8 cellular contexts compared by ENCODE assay signal in genomic region chr1:149792502-149792901, GRCh38. TPM values are rescaled to one million over a fixed set of nuclear protein-coding genes. Genes with fewer than 3 reads are reported as not detected.
DNase-seq lines count a peak whose midpoint lies in the region; ATAC-seq, FAIRE-seq and TF ChIP-seq lines count a peak whose summit lies in the region.
"Not testable (repeated sequence)": the region's sequence is repeated elsewhere in the genome, so short reads cannot be mapped to it uniquely, and the experiment has no call there.

No MANE protein-coding gene starts in this region.

- TF ChIP-seq CTCF in H1 (IDR thresholded peaks at IDR 0.05; ENCODE audit: control extremely low read depth in 1 of 3, insufficient read depth in 1 of 3, low read depth in 1 of 3, low read length in 3 of 3) (peak in 2 of 3 experiments; percentile 19 to 31; a peak in 2 of 4 replicates), lower lobe of right lung (IDR thresholded peaks at IDR 0.05) (peak; percentile 61)

- H3K23ac ChIP-seq in H1 (ENCODE audit: insufficient read length), result not testable (repeated sequence)

- not testable (repeated sequence) for H3K4ac ChIP-seq in H1 (replicated peaks; ENCODE audit: insufficient read length, low read depth, low read length)

- TF ChIP-seq RAD21 in H1 (IDR thresholded peaks at IDR 0.05 in 1 of 2, conservative IDR thresholded peaks at IDR 0.05 in 1 of 2; ENCODE audit: low read depth in 2 of 2, low read length in 2 of 2), result peak; percentile 1 to 41; a peak in 3 of 4 replicates

- not testable (repeated sequence) for H2BK20ac ChIP-seq in H1 (ENCODE audit: low read length)

- not testable (repeated sequence) for FAIRE-seq in H1 (lab: Jason Lieb, UNC)

- H2BK5ac ChIP-seq in H1 (ENCODE audit: low read depth, low read length), result not testable (repeated sequence)

- H3K27me3 ChIP-seq in BLaER1 treated with 17β-estradiol and CSF1 and Interleukin-3, amounts not matched to agents 10 nM and 100 nM; NT2/D1 (ENCODE audit: insufficient read depth, insufficient read length); H1 (replicated peaks in 1 of 4; ENCODE audit: control insufficient read depth in 3 of 4, extremely low read depth in 1 of 4, insufficient read depth in 3 of 4, low read length in 3 of 4); lower lobe of right lung (ENCODE audit: low read depth): not testable (repeated sequence)

- peak overlapping the region; percentile 44 to 69 (median 62) for H3K4me3 ChIP-seq in BLaER1 treated with 17β-estradiol and CSF1 and Interleukin-3, amounts not matched to agents 10 nM and 100 nM
- H3K4me3 ChIP-seq in NT2/D1 (ENCODE audit: insufficient read length, low read depth) (peak overlapping the region; percentile 30), H1 (ENCODE audit: extremely low read depth in 1 of 4, insufficient read depth in 2 of 4, low read depth in 3 of 4, low read length in 4 of 4) (peak overlapping the region; percentile 40 to 59 (median 44); a peak in 6 of 8 replicates), lower lobe of right lung (peak overlapping the region; percentile 62)

- not testable (repeated sequence) for H2AFZ ChIP-seq in H1 (ENCODE audit: low read length)

- CTCF ChIA-PET in H1 (lab: Charles Lee; ENCODE audit: partially characterized antibody), result not testable (repeated sequence)

- H4K20me1 ChIP-seq in BLaER1 treated with 17β-estradiol and CSF1 and Interleukin-3, amounts not matched to agents 10 nM and 100 nM; H1 (replicated peaks in 1 of 2; ENCODE audit: control insufficient read depth in 1 of 2, insufficient read depth in 2 of 2, low read length in 2 of 2): not testable (repeated sequence)

- H3K14ac ChIP-seq in H1 (ENCODE audit: insufficient read length), result not testable (repeated sequence)

- not testable (repeated sequence) for H3K79me2 ChIP-seq in H1 (ENCODE audit: control insufficient read depth in 1 of 2, insufficient read depth in 2 of 2, low read length in 2 of 2)

- TF ChIP-seq POLR2A in H1 (IDR thresholded peaks at IDR 0.05; ENCODE audit: control extremely low read depth in 1 of 2, low read depth in 2 of 2, low read length in 2 of 2), result not testable (repeated sequence)

- not testable (repeated sequence) for H3K56ac ChIP-seq in H1 (replicated peaks; ENCODE audit: insufficient read length, low read depth, low read length)

- not testable (repeated sequence) for DNase-seq in NT2/D1 (ENCODE audit: low read depth, low spot score)
- DNase-seq in activated T-cell treated with anti-CD3 and anti-CD28 coated beads for 48 hours (ENCODE audit: low read depth) (peak; percentile 60), H1 (ENCODE audit: low read depth in 1 of 2, low spot score in 2 of 2) (peak in 1 of 2 experiments; percentile 72), lower lobe of right lung (peak; percentile 65)
- DNase-seq in stimulated activated CD4-positive, alpha-beta T cell treated with anti-CD3 and anti-CD28 coated beads, Interleukin-2, amount 100 ng/mL, for 24 hours, result peak; percentile 60 to 63

- not testable (repeated sequence) for H2BK15ac ChIP-seq in H1 (ENCODE audit: low read length)

- peak overlapping the region; percentile 28 to 65 (median 45); a peak in 16 of 22 replicates for H3K4me2 ChIP-seq in BLaER1 treated with 17β-estradiol and CSF1 and Interleukin-3, amounts not matched to agents 10 nM and 100 nM
- H3K4me2 ChIP-seq in H1 (ENCODE audit: insufficient read depth in 1 of 2, low read depth in 2 of 2, low read length in 2 of 2), result not testable (repeated sequence)

- POLR2A ChIA-PET in H1 (lab: Charles Lee; ENCODE audit: partially characterized antibody), result not testable (repeated sequence)

- H2BK12ac ChIP-seq in H1 (ENCODE audit: low read depth, low read length), result not testable (repeated sequence)

- H4K91ac ChIP-seq in H1 (replicated peaks; ENCODE audit: insufficient read length, low read length), result not testable (repeated sequence)

- H3K4me1 ChIP-seq in BLaER1 treated with 17β-estradiol and CSF1 and Interleukin-3, amounts not matched to agents 10 nM and 100 nM, result peaks cover 0 to 31% (median 19%) of the 10 kb centered on the region in 10 experiments; a peak in 15 of 20 replicates
- not testable (repeated sequence) for H3K4me1 ChIP-seq in NT2/D1 (ENCODE audit: insufficient read depth, insufficient read length); H1 (replicated peaks in 1 of 4; ENCODE audit: control insufficient read depth in 3 of 4, insufficient read depth in 4 of 4, low read length in 3 of 4); lower lobe of right lung

- 2% methylated on average over 23 of the region's 36 CpGs; no CpG with 5 or more reads in 1 of the 2 experiments for WGBS in H1 (ENCODE audit: extremely low coverage in 1 of 2, insufficient coverage in 1 of 2, insufficient read length in 1 of 2, insufficient replicate concordance in 2 of 2, low coverage in 1 of 2, low lambda C conversion rate in 2 of 2, missing lambda C conversion rate in 1 of 2), 2 experiments

- H3K79me1 ChIP-seq in H1 (ENCODE audit: low read depth, low read length), result not testable (repeated sequence)

- ATAC-seq in GM19438 (IDR thresholded peaks at IDR 0.05; ENCODE audit: low read depth, unreplicated experiment), result peak; percentile 66
- peak; percentile 81 for ATAC-seq in HG03432 (IDR thresholded peaks at IDR 0.05; ENCODE audit: unreplicated experiment)
- peak; percentile 93 to 94 for ATAC-seq in lower lobe of right lung

- H3K9me3 ChIP-seq in BLaER1 treated with 17β-estradiol and CSF1 and Interleukin-3, amounts not matched to agents 10 nM and 100 nM (replicated peaks in 1 of 11); NT2/D1 (ENCODE audit: insufficient read depth, low read length); H1 (ENCODE audit: insufficient read depth in 2 of 2, low read depth in 1 of 2, low read length in 1 of 2); lower lobe of right lung: not testable (repeated sequence)

- intact Hi-C loops in lower lobe of right lung (cut with DNase I), result not testable (repeated sequence)

- H3K9ac ChIP-seq in BLaER1 treated with 17β-estradiol and CSF1 and Interleukin-3, amounts not matched to agents 10 nM and 100 nM, result peak overlapping the region; percentile 61 to 79 (median 77)
- H3K9ac ChIP-seq in NT2/D1 (ENCODE audit: insufficient read length, low read depth), result peak overlapping the region; percentile 70
- H3K9ac ChIP-seq in H1 (replicated peaks in 1 of 4; ENCODE audit: extremely low read depth in 1 of 4, low read depth in 3 of 4, low read length in 3 of 4), result not testable (repeated sequence)

- H2BK120ac ChIP-seq in H1 (replicated peaks; ENCODE audit: low read depth, low read length), result not testable (repeated sequence)

- H3K23me2 ChIP-seq in H1 (ENCODE audit: low read depth, low read length), result not testable (repeated sequence)

- H4K8ac ChIP-seq in H1 (ENCODE audit: extremely low read depth, insufficient read depth, low read length), result not testable (repeated sequence)

- H3K18ac ChIP-seq in H1 (ENCODE audit: extremely low read depth, low read length), result not testable (repeated sequence)

- TF ChIP-seq EP300 in H1 (IDR thresholded peaks at IDR 0.05; ENCODE audit: borderline replicate concordance in 1 of 2, low read depth in 2 of 2, low read length in 2 of 2), result not testable (repeated sequence)

- not testable (repeated sequence) for H4K5ac ChIP-seq in H1 (ENCODE audit: insufficient read length, low read depth, low read length)

- H3K27ac ChIP-seq in BLaER1 treated with 17β-estradiol and CSF1 and Interleukin-3, amounts not matched to agents 10 nM and 100 nM, result peak overlapping the region; percentile 35 to 82 (median 72); a peak in 21 of 22 replicates
- H3K27ac ChIP-seq in H1 (ENCODE audit: low read depth, low read length), result not testable (repeated sequence)
- peak overlapping the region; percentile 87 for H3K27ac ChIP-seq in lower lobe of right lung

- not testable (repeated sequence) for H3K36me3 ChIP-seq in BLaER1 treated with 17β-estradiol and CSF1 and Interleukin-3, amounts not matched to agents 10 nM and 100 nM; NT2/D1 (ENCODE audit: insufficient read depth, insufficient read length, low read length); H1 (ENCODE audit: control insufficient read depth in 2 of 4, insufficient read depth in 4 of 4, low read length in 3 of 4); lower lobe of right lung

- H2AK5ac ChIP-seq in H1 (ENCODE audit: low read depth, low read length), result not testable (repeated sequence)

TF ChIP-seq in H1, 55 proteins besides CTCF, POLR2A, EP300 and RAD21:
- 0 out of 2 replicates have a peak, but pooled peaks have one; percentile 12 for TF ChIP-seq TAF1 (IDR thresholded peaks at IDR 0.05; ENCODE audit: low read depth, low read length)
TF ChIP-seq in H1: peak in this region for 1; not testable (repeated sequence) for 54.

RNA-seq across cellular contexts. Expression of gene FCGR1A, which starts 10.0 kb away (rescaled TPM):
- not detected in 2 replicates for total RNA-seq in H1 (2021; fragmentation: NEBNext Ultra II Directional; extraction: Animal tissue kit (Norgen Biotek cat#: 25700))
- not detected in 2 replicates for polyA plus RNA-seq in H1 (2011; rRNA removed)
- polyA plus RNA-seq in H1 (2011; cell fraction: cytosol; rRNA removed), result not detected
- polyA plus RNA-seq in H1 (2011; cell fraction: nucleus; rRNA removed), result not detected
- polyA plus RNA-seq in H1 (2012, experiment 1 of 2), result 0.48 TPM in 1 of 4 replicates, not detected in the others
- polyA plus RNA-seq in H1 (2012, experiment 2 of 2), result not detected
- not detected for polyA plus RNA-seq in H1 (2013, experiment 1 of 2)
- not detected for polyA plus RNA-seq in H1 (2013, experiment 2 of 2)
- not detected in 2 replicates for polyA minus RNA-seq in H1 (2011; rRNA and poly(A)+ RNA removed)
- polyA minus RNA-seq in H1 (2011; cell fraction: cytosol; rRNA and poly(A)+ RNA removed), result not detected
- not detected for polyA minus RNA-seq in H1 (2011; cell fraction: nucleus; rRNA and poly(A)+ RNA removed)
- total RNA-seq in lower lobe of right lung, result 65.3 TPM

Comparison
In these comparisons a context has a peak if more than half of its experiments do, and no peak if none do; other contexts are left out.
1. RNA of gene FCGR1A, which starts 10.0 kb away (total RNA-seq): 65.3 TPM in lower lobe of right lung (single experiment); not detected in H1; every median in the first group is over 10 times any median in the second.
2. Peak in every context shown above with its lines, with median percentiles within 50 percentile points of each other: H3K4me3 ChIP-seq and ATAC-seq.